ENCODE assay signal across 1 cellular context in the genomic region with DNA sequence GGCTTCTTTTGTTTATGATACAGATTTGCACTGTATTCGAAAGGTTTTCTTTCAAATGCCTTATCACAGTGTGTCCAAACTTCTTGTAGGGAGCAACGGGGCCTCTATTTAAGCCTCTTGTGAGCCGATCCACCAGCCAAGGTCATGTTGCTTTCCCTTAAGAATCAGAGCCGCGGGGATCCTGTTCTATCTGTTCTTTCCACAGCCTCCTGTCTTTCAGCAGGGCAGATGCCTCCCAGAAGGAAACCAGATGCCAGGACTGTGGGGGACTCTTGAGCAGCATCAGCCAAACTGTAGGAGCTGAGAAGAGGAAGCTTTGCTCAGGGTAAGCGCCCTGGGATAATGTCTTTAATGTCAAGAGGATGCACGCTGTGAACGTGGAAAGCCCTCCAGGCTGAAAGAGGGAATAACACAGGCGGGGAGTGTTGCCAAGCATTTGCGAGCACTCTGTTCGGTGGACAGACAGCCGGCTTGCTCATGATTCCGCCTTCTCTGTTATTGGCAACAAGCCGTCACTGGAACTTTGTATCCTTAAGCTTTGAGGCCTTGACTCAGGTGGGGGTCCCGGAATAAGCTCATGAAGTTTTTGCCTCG.
TF ChIP-seq lines count a peak whose summit lies in the region.

No MANE protein-coding gene starts in this region.

TF ChIP-seq in WTC11, 78 proteins besides CTCF, POLR2A, EP300 and RAD21 (continued from another document):
- TF ChIP-seq, protein P1, sequence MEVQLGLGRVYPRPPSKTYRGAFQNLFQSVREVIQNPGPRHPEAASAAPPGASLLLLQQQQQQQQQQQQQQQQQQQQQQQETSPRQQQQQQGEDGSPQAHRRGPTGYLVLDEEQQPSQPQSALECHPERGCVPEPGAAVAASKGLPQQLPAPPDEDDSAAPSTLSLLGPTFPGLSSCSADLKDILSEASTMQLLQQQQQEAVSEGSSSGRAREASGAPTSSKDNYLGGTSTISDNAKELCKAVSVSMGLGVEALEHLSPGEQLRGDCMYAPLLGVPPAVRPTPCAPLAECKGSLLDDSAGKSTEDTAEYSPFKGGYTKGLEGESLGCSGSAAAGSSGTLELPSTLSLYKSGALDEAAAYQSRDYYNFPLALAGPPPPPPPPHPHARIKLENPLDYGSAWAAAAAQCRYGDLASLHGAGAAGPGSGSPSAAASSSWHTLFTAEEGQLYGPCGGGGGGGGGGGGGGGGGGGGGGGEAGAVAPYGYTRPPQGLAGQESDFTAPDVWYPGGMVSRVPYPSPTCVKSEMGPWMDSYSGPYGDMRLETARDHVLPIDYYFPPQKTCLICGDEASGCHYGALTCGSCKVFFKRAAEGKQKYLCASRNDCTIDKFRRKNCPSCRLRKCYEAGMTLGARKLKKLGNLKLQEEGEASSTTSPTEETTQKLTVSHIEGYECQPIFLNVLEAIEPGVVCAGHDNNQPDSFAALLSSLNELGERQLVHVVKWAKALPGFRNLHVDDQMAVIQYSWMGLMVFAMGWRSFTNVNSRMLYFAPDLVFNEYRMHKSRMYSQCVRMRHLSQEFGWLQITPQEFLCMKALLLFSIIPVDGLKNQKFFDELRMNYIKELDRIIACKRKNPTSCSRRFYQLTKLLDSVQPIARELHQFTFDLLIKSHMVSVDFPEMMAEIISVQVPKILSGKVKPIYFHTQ (CRISPR knock-in tag; IDR thresholded peaks at IDR 0.05), result no peak
- TF ChIP-seq ZNF396 (CRISPR knock-in tag; IDR thresholded peaks at IDR 0.05; ENCODE audit: borderline replicate concordance), result no peak
- no peak for TF ChIP-seq KAT7 (CRISPR knock-in tag; IDR thresholded peaks at IDR 0.05; ENCODE audit: borderline replicate concordance)
- TF ChIP-seq, protein P2, sequence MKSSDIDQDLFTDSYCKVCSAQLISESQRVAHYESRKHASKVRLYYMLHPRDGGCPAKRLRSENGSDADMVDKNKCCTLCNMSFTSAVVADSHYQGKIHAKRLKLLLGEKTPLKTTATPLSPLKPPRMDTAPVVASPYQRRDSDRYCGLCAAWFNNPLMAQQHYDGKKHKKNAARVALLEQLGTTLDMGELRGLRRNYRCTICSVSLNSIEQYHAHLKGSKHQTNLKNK (CRISPR knock-in tag; IDR thresholded peaks at IDR 0.05), result no peak
- no peak for TF ChIP-seq ZNF263 (CRISPR knock-in tag; IDR thresholded peaks at IDR 0.05; ENCODE audit: low read depth)
